18 cellular contexts compared by ENCODE assay signal in the genomic region with DNA sequence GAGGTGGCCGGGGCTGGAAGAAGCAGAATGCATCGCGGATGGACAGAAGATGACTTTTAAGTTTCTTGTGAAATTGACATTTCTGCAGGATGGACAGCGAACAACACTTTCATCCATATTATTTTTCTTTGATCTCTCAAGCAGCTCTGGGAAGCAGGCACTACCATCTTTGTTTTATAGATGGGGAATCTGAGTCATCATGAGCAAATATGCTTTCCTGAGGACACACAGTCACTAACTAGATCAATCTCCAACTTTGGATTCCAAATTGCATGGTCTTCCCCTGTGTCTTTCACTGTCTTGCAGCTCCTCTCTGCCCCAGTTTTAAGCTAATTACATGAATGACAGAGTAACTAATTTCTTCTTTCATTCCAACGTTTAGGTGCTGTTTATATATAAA.
A peak's percentile ranks its signal among the peaks of the same experiment; 100 is the strongest.
DNase-seq lines count a peak whose midpoint lies in the region; ATAC-seq, FAIRE-seq and TF ChIP-seq lines count a peak whose summit lies in the region.
"Had no signal": no experiment of that assay in that cellular context is flagged by ENCODE, and none has a peak within 500 bp of the region (broad histone marks: within the 10 kb centered on the region; RNA-seq: fewer than 3 reads in every experiment).

No MANE protein-coding gene starts in this region.

- H3K79me2 ChIP-seq in astrocyte (ENCODE audit: insufficient read depth, low read length), result peaks cover 56% of the 10 kb centered on the region

- no peaks in the 10 kb centered on the region for H3K27me3 ChIP-seq in astrocyte (ENCODE audit: insufficient read depth, low read length)
- no peaks in the 10 kb centered on the region for H3K27me3 ChIP-seq in neuronal stem cell (ENCODE audit: control insufficient read depth in 3 of 3, insufficient read depth in 3 of 3, low read depth in 1 of 3, low read length in 3 of 3)
- no peaks in the 10 kb centered on the region for H3K27me3 ChIP-seq in naive thymus-derived CD4-positive, alpha-beta T cell (ENCODE audit: control insufficient read depth in 2 of 2, insufficient read depth in 2 of 2, low read length in 2 of 2)

- no peak overlapping the region for H4K8ac ChIP-seq in neuronal stem cell (ENCODE audit: low read depth, low read length)

- no peak overlapping the region for H3K23ac ChIP-seq in neuronal stem cell (ENCODE audit: low read depth, low read length, poor library complexity)

- H2BK120ac ChIP-seq in neuronal stem cell (ENCODE audit: low read depth, low read length), result no peak overlapping the region

- no peaks in the 10 kb centered on the region for H3K9me3 Mint-ChIP-seq in astrocyte (ENCODE audit: unreplicated experiment)
- H3K9me3 Mint-ChIP-seq in naive thymus-derived CD4-positive, alpha-beta T cell, result peaks cover 0 to 6% (median 1%) of the 10 kb centered on the region in 11 donors
- H3K9me3 Mint-ChIP-seq: GM23338 had no signal

- no peaks in the 10 kb centered on the region for H3K79me1 ChIP-seq in neuronal stem cell (ENCODE audit: low read depth, low read length)

- H3K27me3 Mint-ChIP-seq in astrocyte (ENCODE audit: low read depth, unreplicated experiment), result no peaks in the 10 kb centered on the region
- H3K27me3 Mint-ChIP-seq in naive thymus-derived CD4-positive, alpha-beta T cell, result peaks cover 0 to 36% (median 14%) of the 10 kb centered on the region in 5 donors

- peaks cover 7% of the 10 kb centered on the region for H3K4me1 Mint-ChIP-seq in astrocyte (ENCODE audit: low read depth, unreplicated experiment)
- H3K4me1 Mint-ChIP-seq in naive thymus-derived CD4-positive, alpha-beta T cell, result no peaks in the 10 kb centered on the region
- H3K4me1 Mint-ChIP-seq: CD14-positive monocyte had no signal

- no peak for ATAC-seq in activated CD4-positive, CD25-positive, alpha-beta regulatory T cell treated with anti-CD3 and anti-CD28 coated beads, Interleukin-2, amount 50 U/mL, for 24 hours
- no peak for ATAC-seq in naive thymus-derived CD4-positive, alpha-beta T cell
- ATAC-seq: Right ventricle myocardium inferior had no signal

- no peak for TF ChIP-seq CTCF in astrocyte (IDR thresholded peaks at IDR 0.05; ENCODE audit: insufficient read depth, low read depth, low read length)

- no peak for FAIRE-seq in astrocyte (lab: Jason Lieb, UNC)

- peaks cover 8% of the 10 kb centered on the region for H3K36me3 ChIP-seq in astrocyte (ENCODE audit: insufficient read depth, low read length)
- H3K36me3 ChIP-seq in neuronal stem cell (replicated peaks in 1 of 2; ENCODE audit: control insufficient read depth in 2 of 2, insufficient read depth in 2 of 2, low read length in 2 of 2), result no peaks in the 10 kb centered on the region
- no peaks in the 10 kb centered on the region for H3K36me3 ChIP-seq in naive thymus-derived CD4-positive, alpha-beta T cell (ENCODE audit: control insufficient read depth in 2 of 3, insufficient read depth in 3 of 3, low read length in 3 of 3)

- intact Hi-C loops in naive thymus-derived CD4-positive, alpha-beta T cell (cut with micrococcal nuclease), result no loop called here

- no peak overlapping the region for H2BK12ac ChIP-seq in neuronal stem cell (ENCODE audit: low read length)

- CTCF ChIA-PET in naive thymus-derived CD4-positive, alpha-beta T cell (lab: Charles Lee), result no interaction called here

- no peak overlapping the region for H2BK5ac ChIP-seq in neuronal stem cell (ENCODE audit: low read length)

- peaks cover 6% of the 10 kb centered on the region for H4K20me1 ChIP-seq in astrocyte (ENCODE audit: insufficient read depth, low read length)

- peak overlapping the region; percentile 10 for H3K27ac ChIP-seq in astrocyte (ENCODE audit: low read depth, low read length)
- no peak overlapping the region for H3K27ac ChIP-seq in neuronal stem cell (replicated peaks; ENCODE audit: low read length)
- no peak overlapping the region for H3K27ac ChIP-seq in naive thymus-derived CD4-positive, alpha-beta T cell (ENCODE audit: low read depth, low read length)
- H3K27ac ChIP-seq: KMS-11, PC-9 had no signal

- H2AK5ac ChIP-seq in neuronal stem cell (ENCODE audit: low read depth, low read length), result no peak overlapping the region

- no peak overlapping the region for H3K9ac ChIP-seq in astrocyte (ENCODE audit: low read length)
- H3K9ac ChIP-seq in neuronal stem cell (ENCODE audit: low read depth, low read length, poor library complexity), result no peak overlapping the region
- H3K9ac ChIP-seq: KMS-11 had no signal

- no peak overlapping the region for H3K4ac ChIP-seq in neuronal stem cell (ENCODE audit: low read length)

- H3K9me3 ChIP-seq in astrocyte (ENCODE audit: insufficient read depth, low read depth, low read length) (no peaks in the 10 kb centered on the region), neuronal stem cell (replicated peaks in 1 of 2; ENCODE audit: control insufficient read depth in 2 of 2, insufficient read depth in 1 of 2, low read depth in 1 of 2, low read length in 2 of 2) (no peaks in the 10 kb centered on the region)
- H3K9me3 ChIP-seq in naive thymus-derived CD4-positive, alpha-beta T cell (ENCODE audit: control insufficient read depth in 2 of 3, low read length in 3 of 3), result no peaks in the 10 kb centered on the region

- no peak overlapping the region for H2AFZ ChIP-seq in astrocyte (ENCODE audit: low read depth, low read length)
- peak overlapping the region; percentile 41 for H2AFZ ChIP-seq in neuronal stem cell (ENCODE audit: low read length)
- H2AFZ ChIP-seq: GM23338, PC-9 had no signal

- DNase-seq in COLO829 (ENCODE audit: low spot score), result peak; percentile 48
- peak; percentile 50 for DNase-seq in HT1080 (ENCODE audit: low read depth)
- no peak for DNase-seq in astrocyte (ENCODE audit: low read depth)
- no peak for DNase-seq in neuronal stem cell (ENCODE audit: low spot score)
- DNase-seq in globus pallidus (ENCODE audit: low spot score), result no peak
- DNase-seq in naive thymus-derived CD4-positive, alpha-beta T cell, result no peak
- DNase-seq: AML-193, COR-L47, NCI-H1048, NCI-H1436 treated with DMSO at 0.1 percent for 48 hours, NCI-H510A treated with DMSO at 0.1 percent for 48 hours, NCI-H82, PC-9 had no signal

- no peak overlapping the region for H3K14ac ChIP-seq in neuronal stem cell (ENCODE audit: low read length)

- no peak overlapping the region for H2BK15ac ChIP-seq in neuronal stem cell (ENCODE audit: low read length)

- H3K4me2 ChIP-seq in astrocyte (ENCODE audit: low read length), result no peak overlapping the region
- no peak overlapping the region for H3K4me2 ChIP-seq in neuronal stem cell (ENCODE audit: insufficient read depth, low read length, poor library complexity, severe bottlenecking)
- H3K4me2 ChIP-seq: GM23338, KMS-11, PC-9 had no signal

- POLR2A ChIA-PET in naive thymus-derived CD4-positive, alpha-beta T cell (lab: Charles Lee), result no interaction called here

- H3K4me1 ChIP-seq in astrocyte (ENCODE audit: insufficient read depth, low read length) (peaks cover 8% of the 10 kb centered on the region), neuronal stem cell (ENCODE audit: control insufficient read depth in 2 of 2, insufficient read depth in 1 of 2, low read depth in 1 of 2, low read length in 2 of 2) (peaks cover 3 to 5% of the 10 kb centered on the region in 2 donors)
- H3K4me1 ChIP-seq in naive thymus-derived CD4-positive, alpha-beta T cell (ENCODE audit: control insufficient read depth in 2 of 2, insufficient read depth in 2 of 2, low read length in 2 of 2), result no peaks in the 10 kb centered on the region

- H3K36me3 Mint-ChIP-seq in astrocyte (ENCODE audit: low read depth, unreplicated experiment), result peaks cover 7% of the 10 kb centered on the region
- peaks cover 0 to 3% (median 0%) of the 10 kb centered on the region in 5 donors for H3K36me3 Mint-ChIP-seq in naive thymus-derived CD4-positive, alpha-beta T cell
- H3K36me3 Mint-ChIP-seq: CD14-positive monocyte had no signal

- H3K18ac ChIP-seq in neuronal stem cell (ENCODE audit: low read length), result no peak overlapping the region

- no CpG with 5 or more reads among the region's 5 CpGs for WGBS in neuronal stem cell (ENCODE audit: extremely low coverage in 2 of 2, insufficient read length in 2 of 2, insufficient replicate concordance in 1 of 2), 2 donors

- no peak overlapping the region for H3K27ac Mint-ChIP-seq in astrocyte (ENCODE audit: unreplicated experiment)
- no peak overlapping the region for H3K27ac Mint-ChIP-seq in naive thymus-derived CD4-positive, alpha-beta T cell
- H3K27ac Mint-ChIP-seq: CD14-positive monocyte, GM23338 had no signal

- no peak overlapping the region for H4K91ac ChIP-seq in neuronal stem cell (ENCODE audit: low read depth, low read length, poor library complexity)

- no peak overlapping the region for H3K4me3 Mint-ChIP-seq in astrocyte (ENCODE audit: unreplicated experiment)
- H3K4me3 Mint-ChIP-seq in naive thymus-derived CD4-positive, alpha-beta T cell, result no peak overlapping the region
- H3K4me3 Mint-ChIP-seq: CD14-positive monocyte, GM23338 had no signal

- H3K4me3 ChIP-seq in astrocyte (ENCODE audit: insufficient read depth, low read depth, low read length) (no peak overlapping the region), neuronal stem cell (ENCODE audit: low read length in 2 of 2) (no peak overlapping the region)
- no peak overlapping the region for H3K4me3 ChIP-seq in naive thymus-derived CD4-positive, alpha-beta T cell (ENCODE audit: low read length)
- H3K4me3 ChIP-seq: GM23338, PC-9 had no signal

Comparison
In these comparisons a context has a peak if more than half of its experiments do, and no peak if none do; other contexts are left out.
1. DNase-seq: peak in COLO829 (single experiment) and HT1080 (single experiment); none in astrocyte (single experiment), neuronal stem cell (single experiment), globus pallidus (single experiment) and naive thymus-derived CD4-positive, alpha-beta T cell (0 of 9).